16 cellular contexts compared by ENCODE assay signal in the genomic region with DNA sequence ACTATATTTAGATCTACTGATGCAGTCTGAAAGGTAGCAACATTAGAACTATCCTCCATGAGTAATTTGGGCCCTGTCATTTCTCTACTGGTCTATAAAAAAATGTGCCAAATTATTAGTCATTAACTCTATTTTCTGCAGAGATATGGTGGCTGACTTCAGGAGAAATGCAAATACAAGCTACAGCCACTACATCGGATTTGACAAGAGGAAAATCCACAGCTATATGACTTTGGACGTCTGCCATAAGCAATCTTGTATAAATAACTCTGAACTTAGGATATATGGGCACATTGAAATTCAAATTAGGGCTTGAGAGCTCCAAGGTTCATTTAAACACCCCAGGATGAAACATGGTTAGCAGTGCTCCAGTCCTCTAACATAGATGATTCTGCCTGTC.
"Had no signal": no experiment of that assay in that cellular context is flagged by ENCODE, and none has a peak within 500 bp of the region (broad histone marks: within the 10 kb centered on the region; RNA-seq: fewer than 3 reads in every experiment).

No MANE protein-coding gene starts in this region.

- ATAC-seq: activated naive CD8-positive, alpha-beta T cell treated with anti-CD3 and anti-CD28 coated beads, Interleukin-2, amount 50 U/mL, for 24 hours; activated T-helper 17 cell treated with anti-CD3 and anti-CD28 coated beads, Interleukin-2, amount 50 U/mL, for 72 hours; foreskin keratinocyte; left ventricle myocardium superior; naive thymus-derived CD8-positive, alpha-beta T cell; stimulated activated naive CD8-positive, alpha-beta T cell treated with anti-CD3 and anti-CD28 coated beads, Interleukin-15, Interleukin-2, amounts not matched to agents 100 U/mL and 50 U/mL, for 24 hours had no signal

- DNase-seq: activated CD4-positive, alpha-beta T cell treated with anti-CD3 and anti-CD28 coated beads, Interleukin-2, amount 50 U/mL, for 4 hours; activated CD4-positive, CD25-positive, alpha-beta regulatory T cell treated with anti-CD3 and anti-CD28 coated beads, Interleukin-2, amount 50 U/mL, for 72 hours; activated naive CD4-positive, alpha-beta T cell treated with anti-CD3 and anti-CD28 coated beads for 36 hours; activated naive CD8-positive, alpha-beta T cell treated with anti-CD3 and anti-CD28 coated beads, Interleukin-2, amount 50 U/mL, for 24 hours; effector memory CD4-positive, alpha-beta T cell; foreskin keratinocyte; glutamatergic neuron; left ventricle myocardium superior; naive thymus-derived CD8-positive, alpha-beta T cell; posterior cingulate gyrus; retina; stimulated activated CD4-positive, alpha-beta T cell treated with anti-CD3 and anti-CD28 coated beads, Interleukin-15, amount 100 ng/mL, for 24 hours; stimulated activated CD4-positive, alpha-beta T cell treated with anti-CD3 and anti-CD28 coated beads, Interleukin-4, amount 100 ng/mL, for 1 hour; stimulated activated naive CD8-positive, alpha-beta T cell treated with anti-CD3 and anti-CD28 coated beads, Interleukin-15, Interleukin-2, amounts not matched to agents 100 U/mL and 50 U/mL, for 24 hours; transverse colon had no signal
